ENCODE assay signal across 11 cellular contexts in the genomic region with DNA sequence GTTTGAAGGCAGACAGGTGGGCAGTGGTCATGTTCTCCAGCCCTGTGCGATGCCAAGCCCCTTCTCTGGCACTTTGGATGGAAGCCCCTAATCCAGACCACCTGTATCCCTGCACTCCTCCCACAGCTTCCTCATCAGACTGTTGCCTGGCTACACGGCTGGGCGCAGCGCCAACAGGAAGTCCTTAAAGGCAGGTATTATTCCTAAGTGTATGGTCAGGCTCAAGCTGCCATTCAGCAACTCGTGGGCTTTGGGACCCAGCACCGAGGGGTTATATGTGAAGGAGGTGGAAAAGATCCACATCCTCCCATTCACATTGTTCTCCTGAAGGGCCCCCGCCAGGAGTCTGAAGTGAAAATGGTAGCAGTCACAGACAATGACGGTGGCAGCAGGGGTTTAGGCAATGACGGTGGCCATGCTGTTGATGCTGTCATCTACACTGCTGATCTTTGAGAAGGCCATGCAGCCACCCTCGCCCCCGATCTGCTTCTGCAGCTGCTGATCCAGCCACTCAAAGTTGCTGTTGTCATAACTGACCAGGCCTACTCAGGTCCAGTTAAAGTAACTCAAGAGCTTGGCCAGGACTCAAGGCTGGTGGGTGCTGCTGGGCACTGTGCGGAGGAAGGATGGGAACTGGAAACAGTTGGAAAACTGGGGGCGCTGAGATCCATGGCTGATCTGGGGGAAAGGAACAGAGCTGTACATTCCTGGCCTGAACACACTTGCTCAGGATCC. TPM values are rescaled to one million over a fixed set of nuclear protein-coding genes. Genes with fewer than 3 reads are reported as not detected.
DNase-seq lines count a peak whose midpoint lies in the region; ATAC-seq and TF ChIP-seq lines count a peak whose summit lies in the region.
"Had no signal": no experiment of that assay in that cellular context is flagged by ENCODE, and none has a peak within 500 bp of the region (broad histone marks: within the 10 kb centered on the region; RNA-seq: fewer than 3 reads in every experiment).

No MANE protein-coding gene starts in this region.

- no peak overlapping the region for H3K27ac Mint-ChIP-seq in T-helper 17 cell
- H3K27ac Mint-ChIP-seq: stimulated activated effector memory CD8-positive, alpha-beta T cell treated with anti-CD3 and anti-CD28 coated beads, Interleukin-12 subunit alpha, Interleukin-12 subunit beta, amount 100 ng/mL, for 72 hours had no signal

- H3K27me3 ChIP-seq in osteoblast (ENCODE audit: insufficient read depth, low read length): no peaks in the 10 kb centered on the region

- H3K36me3 ChIP-seq in osteoblast (ENCODE audit: insufficient read depth, low read length): no peaks in the 10 kb centered on the region
- H3K36me3 ChIP-seq: WERI-Rb-1 had no signal

- H3K27ac ChIP-seq in epithelial cell of prostate (peak overlapping the region; percentile 95), osteoblast (ENCODE audit: low read depth, low read length) (peak overlapping the region; percentile 68)
- H3K27ac ChIP-seq: WERI-Rb-1 had no signal

- H3K9me3 ChIP-seq in osteoblast (ENCODE audit: low read depth, low read length) (no peaks in the 10 kb centered on the region), T-helper 17 cell (ENCODE audit: control insufficient read depth, low read length, poor library complexity, severe bottlenecking) (no peaks in the 10 kb centered on the region)

- H3K79me2 ChIP-seq in osteoblast (ENCODE audit: insufficient read depth, low read length): no peaks in the 10 kb centered on the region

- no peaks in the 10 kb centered on the region for H3K36me3 Mint-ChIP-seq in T-helper 17 cell (ENCODE audit: low read depth)
- H3K36me3 Mint-ChIP-seq: stimulated activated effector memory CD8-positive, alpha-beta T cell treated with anti-CD3 and anti-CD28 coated beads, Interleukin-12 subunit alpha, Interleukin-12 subunit beta, amount 100 ng/mL, for 72 hours had no signal

- no peak overlapping the region for H3K4me2 ChIP-seq in osteoblast (ENCODE audit: insufficient read depth, low read length)

- no peak overlapping the region for H3K4me3 ChIP-seq in osteoblast (ENCODE audit: insufficient read depth, low read length)

- peak overlapping the region; percentile 47 for H2AFZ ChIP-seq in osteoblast (ENCODE audit: low read length)

- TF ChIP-seq CTCF in osteoblast (IDR thresholded peaks at IDR 0.05; ENCODE audit: extremely low read depth, low read depth, low read length): no peak

- H3K27me3 Mint-ChIP-seq in T-helper 17 cell: peaks cover 15% of the 10 kb centered on the region

- H4K20me1 ChIP-seq in osteoblast (ENCODE audit: insufficient read depth, low read length): no peaks in the 10 kb centered on the region

- H3K4me3 Mint-ChIP-seq in T-helper 17 cell: no peak overlapping the region
- H3K4me3 Mint-ChIP-seq: stimulated activated effector memory CD8-positive, alpha-beta T cell treated with anti-CD3 and anti-CD28 coated beads, Interleukin-12 subunit alpha, Interleukin-12 subunit beta, amount 100 ng/mL, for 72 hours had no signal

- no peak for ATAC-seq in T-helper 17 cell
- no peak for ATAC-seq in HG03521 (IDR thresholded peaks at IDR 0.05; ENCODE audit: unreplicated experiment)
- ATAC-seq: stimulated activated effector memory CD8-positive, alpha-beta T cell treated with anti-CD3 and anti-CD28 coated beads, Interleukin-12 subunit alpha, Interleukin-12 subunit beta, amount 100 ng/mL, for 72 hours had no signal

- peaks cover 15% of the 10 kb centered on the region for H3K4me1 ChIP-seq in osteoblast (ENCODE audit: insufficient read depth, low read length)

- DNase-seq in ELR (ENCODE audit: low read depth) (peak; percentile 8), NCI-H345 treated with DMSO at 0.1 percent for 48 hours (lab: John Stamatoyannopoulos, UW; ENCODE audit: unreplicated experiment) (peak; percentile 94), epithelial cell of prostate (ENCODE audit: low read depth, low spot score) (no peak), osteoblast (ENCODE audit: insufficient read length, low spot score, missing footprints) (peak; percentile 15), midbrain (lab: John Stamatoyannopoulos, UW) (no peak), T-helper 17 cell (no peak)
- DNase-seq in stimulated activated CD4-positive, alpha-beta T cell treated with anti-CD3 and anti-CD28 coated beads, Interleukin-4, amount 100 ng/mL, for 4 hours: no peak
- DNase-seq: WERI-Rb-1 had no signal

- H3K4me1 Mint-ChIP-seq in T-helper 17 cell: no peaks in the 10 kb centered on the region
- H3K4me1 Mint-ChIP-seq: stimulated activated effector memory CD8-positive, alpha-beta T cell treated with anti-CD3 and anti-CD28 coated beads, Interleukin-12 subunit alpha, Interleukin-12 subunit beta, amount 100 ng/mL, for 72 hours had no signal

RNA-seq across cellular contexts. Expression of gene OR6Q1, which starts 27.7 kb away (rescaled TPM):
- total RNA-seq in osteoblast: not detected in 2 replicates
- total RNA-seq in T-helper 17 cell: not detected
- total RNA-seq: pulmonary artery endothelial cell had no signal

RNA-seq across cellular contexts. Expression of gene OR9Q1, which starts 34.8 kb away (rescaled TPM):
- total RNA-seq in osteoblast: not detected in 2 replicates
- not detected for total RNA-seq in T-helper 17 cell
- total RNA-seq: pulmonary artery endothelial cell had no signal

Comparison
In these comparisons a context has a peak if more than half of its experiments do, and no peak if none do; other contexts are left out.
1. DNase-seq: peak in ELR (single experiment), NCI-H345 treated with DMSO at 0.1 percent for 48 hours (single experiment) and osteoblast (single experiment); none in epithelial cell of prostate (single experiment), midbrain (single experiment), T-helper 17 cell (0 of 3) and stimulated activated CD4-positive, alpha-beta T cell treated with anti-CD3 and anti-CD28 coated beads, Interleukin-4, amount 100 ng/mL, for 4 hours (0 of 2).